ENCODE assay signal across 8 cellular contexts in genomic region chr14:38197001-38197760, GRCh38. TPM values are rescaled to one million over a fixed set of nuclear protein-coding genes. Genes with fewer than 3 reads are reported as not detected.
DNase-seq lines count a peak whose midpoint lies in the region; ATAC-seq, FAIRE-seq and TF ChIP-seq lines count a peak whose summit lies in the region.

No MANE protein-coding gene starts in this region.

- H4K20me1 ChIP-seq in GM23248 (ENCODE audit: insufficient read depth) (no peaks in the 10 kb centered on the region), astrocyte (ENCODE audit: insufficient read depth, low read length) (no peaks in the 10 kb centered on the region)

- FAIRE-seq in astrocyte (lab: Jason Lieb, UNC), result no peak

- H3K4me2 ChIP-seq in GM23248 (ENCODE audit: unreplicated experiment) (peak overlapping the region; percentile 53), astrocyte (ENCODE audit: low read length) (no peak overlapping the region)

- peaks cover 45% of the 10 kb centered on the region for H3F3A ChIP-seq in GM23248 (ENCODE audit: insufficient read depth)

- TF ChIP-seq CTCF in AG04450 (IDR thresholded peaks at IDR 0.05; ENCODE audit: low read depth, low read length), result peak; percentile 67
- peak; percentile 62 for TF ChIP-seq CTCF in astrocyte (IDR thresholded peaks at IDR 0.05; ENCODE audit: insufficient read depth, low read depth, low read length)

- H3K27ac ChIP-seq in AG04450 (ENCODE audit: low read depth, low read length), result no peak overlapping the region
- peak overlapping the region; percentile 70 for H3K27ac ChIP-seq in GM23248
- H3K27ac ChIP-seq in astrocyte (ENCODE audit: low read depth, low read length), result no peak overlapping the region

- in situ Hi-C loops in GM23248 (cut with MboI), result no loop called here

- H3K4me1 Mint-ChIP-seq in astrocyte (ENCODE audit: low read depth, unreplicated experiment), result peaks cover 7% of the 10 kb centered on the region

- peaks cover 26% of the 10 kb centered on the region for H3K27me3 Mint-ChIP-seq in astrocyte (ENCODE audit: low read depth, unreplicated experiment)

- H3K9me3 ChIP-seq in AG04450 (ENCODE audit: control insufficient read depth, insufficient read depth, low read length) (no peaks in the 10 kb centered on the region), GM23248 (ENCODE audit: low read depth) (no peaks in the 10 kb centered on the region), astrocyte (ENCODE audit: insufficient read depth, low read depth, low read length) (no peaks in the 10 kb centered on the region)

- no peaks in the 10 kb centered on the region for H3K9me2 ChIP-seq in GM23248 (ENCODE audit: insufficient read depth)

- H3K27me3 ChIP-seq in AG04450 (ENCODE audit: control insufficient read depth, insufficient read depth, low read length) (no peaks in the 10 kb centered on the region), GM23248 (replicated peaks; ENCODE audit: insufficient read depth) (no peaks in the 10 kb centered on the region), astrocyte (ENCODE audit: insufficient read depth, low read length) (no peaks in the 10 kb centered on the region)

- no peaks in the 10 kb centered on the region for H3K36me3 ChIP-seq in GM23248 (ENCODE audit: low read depth)
- no peaks in the 10 kb centered on the region for H3K36me3 ChIP-seq in astrocyte (ENCODE audit: insufficient read depth, low read length)

- H3K9ac ChIP-seq in GM23248 (peak overlapping the region; percentile 39), astrocyte (ENCODE audit: low read length) (no peak overlapping the region)

- peak overlapping the region; percentile 37; the same call in 1 of the 2 replicates for H2AFZ ChIP-seq in GM23248
- H2AFZ ChIP-seq in astrocyte (ENCODE audit: low read depth, low read length), result no peak overlapping the region

- no peaks in the 10 kb centered on the region for H3K36me3 Mint-ChIP-seq in astrocyte (ENCODE audit: low read depth, unreplicated experiment)

- no peak overlapping the region for H3K4me3 ChIP-seq in AG04450 (ENCODE audit: low read depth, low read length)
- H3K4me3 ChIP-seq in GM23248, result peak overlapping the region; percentile 19; the same call in 1 of the 2 replicates
- H3K4me3 ChIP-seq in astrocyte (ENCODE audit: insufficient read depth, low read depth, low read length), result no peak overlapping the region

- H3K79me2 ChIP-seq in GM23248 (ENCODE audit: insufficient read depth), result no peaks in the 10 kb centered on the region
- H3K79me2 ChIP-seq in astrocyte (ENCODE audit: insufficient read depth, low read length), result no peaks in the 10 kb centered on the region

- POLR2A ChIA-PET in AG04450 (lab: Yijun Ruan, JAX), result no interaction called here

- H3K4me1 ChIP-seq in GM23248 (ENCODE audit: insufficient read depth) (peaks cover 41% of the 10 kb centered on the region), astrocyte (ENCODE audit: insufficient read depth, low read length) (no peaks in the 10 kb centered on the region)

- CTCF ChIA-PET in AG04450 (lab: Charles Lee), result interaction anchor here (0.6 to 3.8 kb wide), 60 partner anchors 8 to 957 kb away, joined by 3 to 47 read pairs (median 4); partner anchors contain the start of gene SSTR1

- H3K9me3 Mint-ChIP-seq in astrocyte (ENCODE audit: unreplicated experiment), result peaks cover under 1% of the 10 kb centered on the region

- no peak overlapping the region for H3K27ac Mint-ChIP-seq in astrocyte (ENCODE audit: unreplicated experiment)

- DNase-seq in AG04450 (ENCODE audit: low read depth, low spot score) (no peak), GM23248 (peak; percentile 57), astrocyte (ENCODE audit: low read depth) (no peak), left lobe of liver (ENCODE audit: low spot score) (no peak), HuH-7 (ENCODE audit: low spot score) (no peak), hypothalamus (lab: John Stamatoyannopoulos, UW) (no peak)
- no peak for DNase-seq in stimulated activated CD4-positive, alpha-beta T cell treated with anti-CD3 and anti-CD28 coated beads, Interleukin-15, amount 100 ng/mL, for 24 hours

- peak; percentile 74 for ATAC-seq in left lobe of liver
- no peak for ATAC-seq in GM21515 (IDR thresholded peaks at IDR 0.05; ENCODE audit: unreplicated experiment)

- H3K4me3 Mint-ChIP-seq in astrocyte (ENCODE audit: unreplicated experiment), result no peak overlapping the region

RNA-seq across cellular contexts. Expression of gene SSTR1, which starts 10.5 kb away (rescaled TPM):
- polyA plus RNA-seq in AG04450 (2011; rRNA removed) (1.0 and 1.2 TPM in 2 replicates), GM23248 (2016; fragmentation: Nextera tagmentation; extraction: Ambion mirVana) (26.7 and 27.6 TPM in 2 replicates)
- 1.2 TPM in 2 replicates for polyA minus RNA-seq in AG04450 (2011; rRNA and poly(A)+ RNA removed)
- 17.6 and 18.4 TPM in 2 replicates for total RNA-seq in GM23248 (2014; rRNA removed; shearing (Covaris generic))
- total RNA-seq in astrocyte (not detected in 2 replicates), left lobe of liver (8.2 TPM)

RNA-seq across cellular contexts. Expression of gene CLEC14A, which starts 58.7 kb away (rescaled TPM):
- polyA plus RNA-seq in AG04450 (2011; rRNA removed) (0.25 and 0.38 TPM in 2 replicates), GM23248 (2016; fragmentation: Nextera tagmentation; extraction: Ambion mirVana) (0.10 TPM in 1 of 2 replicates, not detected in the other)
- polyA minus RNA-seq in AG04450 (2011; rRNA and poly(A)+ RNA removed), result 0.28 TPM in 1 of 2 replicates, not detected in the other
- total RNA-seq in GM23248 (2014; rRNA removed; shearing (Covaris generic)), result 0.63 TPM in 1 of 2 replicates, not detected in the other
- total RNA-seq in astrocyte (not detected in 2 replicates), left lobe of liver (5.7 TPM)
